Comparison of ENCODE assay signal across 17 cellular contexts in genomic region chr5:89302102-89302891, GRCh38.
DNase-seq lines count a peak whose midpoint lies in the region; ATAC-seq, FAIRE-seq and TF ChIP-seq lines count a peak whose summit lies in the region.
"Had no signal": no experiment of that assay in that cellular context is flagged by ENCODE, and none has a peak within 500 bp of the region (broad histone marks: within the 10 kb centered on the region; RNA-seq: fewer than 3 reads in every experiment).

No MANE protein-coding gene starts in this region.

- intact Hi-C loops in K562 (cut with micrococcal nuclease): no loop called here

- H3K9me3 ChIP-seq in DOHH2 (ENCODE audit: control insufficient read depth, insufficient read depth, low read length) (no peaks in the 10 kb centered on the region), K562 (replicated peaks; ENCODE audit: control insufficient read depth, insufficient read depth, low read depth, low read length) (no peaks in the 10 kb centered on the region), GM23248 (ENCODE audit: low read depth) (no peaks in the 10 kb centered on the region)
- H3K9me3 ChIP-seq: A549 had no signal

- POLR2A ChIA-PET in K562 (lab: Yijun Ruan, JAX): interaction anchor here (1.1 kb wide), 1 partner anchor 17 kb away, joined by 4 read pairs; no protein-coding TSS in a partner anchor

- H3K9ac ChIP-seq in K562 (ENCODE audit: insufficient read depth in 1 of 2, low read depth in 2 of 2, low read length in 2 of 2) (no peak overlapping the region), GM23248 (no peak overlapping the region)

- H4K20me1 ChIP-seq in DOHH2 (ENCODE audit: control insufficient read depth, insufficient read depth, low read depth, low read length) (no peaks in the 10 kb centered on the region), K562 (replicated peaks; ENCODE audit: control insufficient read depth, insufficient read depth, low read length) (no peaks in the 10 kb centered on the region), GM23248 (ENCODE audit: insufficient read depth) (no peaks in the 10 kb centered on the region)

- peak; percentile 33 for ATAC-seq in GM19455 (IDR thresholded peaks at IDR 0.05; ENCODE audit: unreplicated experiment)
- peak; percentile 25 for ATAC-seq in HG02943 (IDR thresholded peaks at IDR 0.05; ENCODE audit: low read depth, unreplicated experiment)
- ATAC-seq in K562: no peak
- ATAC-seq: A549; natural killer cell treated with Interleukin-12 subunit alpha and Interleukin-12 subunit beta and Interleukin-15 and Interleukin-18, amount 100 ng/mL, for 72 hours had no signal

- CTCF ChIA-PET in K562 (lab: Yijun Ruan, JAX; ENCODE audit: low intra/inter-chr PET ratio): no interaction called here

- TF ChIP-seq POLR2A in K562 (conservative IDR thresholded peaks at IDR 0.05): no peak

- no TSS peak for BruUV-seq in K562 (replicated peaks; lab: Mats Ljungman, UMichigan)

- H3K27me3 ChIP-seq in DOHH2 (ENCODE audit: control insufficient read depth, low read length) (no peaks in the 10 kb centered on the region), K562 (ENCODE audit: control insufficient read depth in 2 of 2, insufficient read depth in 2 of 2, low read length in 2 of 2) (no peaks in the 10 kb centered on the region), GM23248 (replicated peaks; ENCODE audit: insufficient read depth) (no peaks in the 10 kb centered on the region)

- FAIRE-seq in K562 (lab: Jason Lieb, UNC) (no peak), urothelium cell line (lab: Jason Lieb, UNC) (no peak)
- FAIRE-seq: A549, HTR-8/SVneo had no signal

- peak overlapping the region; percentile 18; the same call in 1 of the 2 replicates for H3K4me2 ChIP-seq in DOHH2 (ENCODE audit: low read length)
- H3K4me2 ChIP-seq in K562 (ENCODE audit: insufficient read depth, low read length): no peak overlapping the region
- H3K4me2 ChIP-seq in GM23248 (ENCODE audit: unreplicated experiment): no peak overlapping the region
- H3K4me2 ChIP-seq: A549 had no signal

- H2AFZ ChIP-seq in K562 (ENCODE audit: low read depth, low read length) (peak overlapping the region; percentile 41; the same call in 1 of the 2 replicates), GM23248 (no peak overlapping the region)

- TF ChIP-seq CTCF in DOHH2 (IDR thresholded peaks at IDR 0.05; ENCODE audit: low read depth, low read length, poor library complexity, severe bottlenecking) (no peak), K562 (IDR thresholded peaks at IDR 0.05 in 2 of 3, conservative IDR thresholded peaks at IDR 0.05 in 1 of 3; ENCODE audit: insufficient read depth in 2 of 3, low read depth in 1 of 3, low read length in 3 of 3) (no peak)

- H3K9me1 ChIP-seq in K562 (ENCODE audit: control insufficient read depth, insufficient read depth, low read length): no peaks in the 10 kb centered on the region

- no peak for DNase-seq in K562 (ENCODE audit: extremely low read depth in 1 of 4, low spot score in 3 of 4)
- no peak for DNase-seq in SW480 (ENCODE audit: low spot score)
- no peak for DNase-seq in GM23248
- no peak for DNase-seq in urothelium cell line (ENCODE audit: low spot score)
- no peak for DNase-seq in HK-2 (ENCODE audit: unreplicated experiment)
- DNase-seq: activated CD4-positive, alpha-beta T cell treated with anti-CD3 and anti-CD28 coated beads, Interleukin-2, amount 50 U/mL, for 1 hour; activated T-cell treated with anti-CD3 and anti-CD28 coated beads, Interleukin-2, amount 50 U/mL, for 48 hours; endodermal cell; NCI-H2171; retina; stimulated activated CD4-positive, alpha-beta T cell treated with anti-CD3 and anti-CD28 coated beads, Interleukin-4, amount 100 ng/mL, for 24 hours had no signal

- no peak for TF ChIP-seq EP300 in K562 (IDR thresholded peaks at IDR 0.05; ENCODE audit: low read length)

- H3K79me2 ChIP-seq in DOHH2 (ENCODE audit: control insufficient read depth, low read length): no peaks in the 10 kb centered on the region
- no peaks in the 10 kb centered on the region for H3K79me2 ChIP-seq in K562 (ENCODE audit: control insufficient read depth, insufficient read depth, low read length)
- no peaks in the 10 kb centered on the region for H3K79me2 ChIP-seq in GM23248 (ENCODE audit: insufficient read depth)

- in situ Hi-C loops in K562 (cut with MboI) (no loop called here), GM23248 (cut with MboI) (no loop called here)

- WGBS in K562 (ENCODE audit: insufficient coverage, low coverage, missing lambda C conversion rate): 35% methylated on average over 5 of the region's 5 CpGs
- 93% methylated on average over 5 of the region's 5 CpGs for WGBS in GM23248 (ENCODE audit: low coverage in 1 of 2, low lambda C conversion rate in 2 of 2, missing lambda C conversion rate in 2 of 2), 2 experiments

- H3K27ac ChIP-seq in DOHH2 (ENCODE audit: low read depth, low read length): no peak overlapping the region
- H3K27ac ChIP-seq in K562 (ENCODE audit: extremely low read depth, low read depth, low read length): no peak overlapping the region
- no peak overlapping the region for H3K27ac ChIP-seq in GM23248
- H3K27ac ChIP-seq: A549 had no signal

- H3F3A ChIP-seq in DOHH2 (ENCODE audit: control insufficient read depth, insufficient read depth): no peaks in the 10 kb centered on the region
- H3F3A ChIP-seq in GM23248 (ENCODE audit: insufficient read depth): no peaks in the 10 kb centered on the region

- H3K9me2 ChIP-seq in DOHH2 (replicated peaks; ENCODE audit: control insufficient read depth, low read length) (no peaks in the 10 kb centered on the region), GM23248 (ENCODE audit: insufficient read depth) (no peaks in the 10 kb centered on the region)

- H3K4me3 ChIP-seq in DOHH2 (ENCODE audit: low read length) (no peak overlapping the region), K562 (no peak overlapping the region), GM23248 (no peak overlapping the region)
- H3K4me3 ChIP-seq: A549 had no signal

- no peak for TF ChIP-seq RAD21 in K562 (CRISPR knock-in tag; conservative IDR thresholded peaks at IDR 0.05 in 1 of 2, IDR thresholded peaks at IDR 0.05 in 1 of 2)

- peaks cover 34% of the 10 kb centered on the region for H3K4me1 ChIP-seq in DOHH2 (ENCODE audit: control insufficient read depth, low read length)
- 0 out of 5 replicates have a peak, but pooled peaks cover 0 to 6% of the 10 kb centered on the region in 2 experiments for H3K4me1 ChIP-seq in K562 (replicated peaks in 1 of 2; ENCODE audit: control insufficient read depth in 2 of 2, insufficient read depth in 2 of 2, low read length in 2 of 2)
- H3K4me1 ChIP-seq in GM23248 (ENCODE audit: insufficient read depth): no peaks in the 10 kb centered on the region
- H3K4me1 ChIP-seq: A549 had no signal

- H3K36me3 ChIP-seq in DOHH2 (ENCODE audit: control insufficient read depth, low read length) (no peaks in the 10 kb centered on the region), K562 (ENCODE audit: control insufficient read depth, insufficient read depth, low read length) (no peaks in the 10 kb centered on the region), GM23248 (ENCODE audit: low read depth) (no peaks in the 10 kb centered on the region)

TF ChIP-seq in K562, 482 proteins besides CTCF, POLR2A, EP300 and RAD21 (continues in another document):
- no peak for TF ChIP-seq HBP1 (CRISPR knock-in tag; IDR thresholded peaks at IDR 0.05)
- no peak for TF ChIP-seq SRSF3 (IDR thresholded peaks at IDR 0.05; ENCODE audit: insufficient read depth, low read length)
- no peak for TF ChIP-seq CBX1 (IDR thresholded peaks at IDR 0.05; ENCODE audit: low read depth)
- no peak for TF ChIP-seq TCF7L2 (IDR thresholded peaks at IDR 0.05; ENCODE audit: low read depth, low read length)
